8 cellular contexts compared by ENCODE assay signal in genomic region chr7:98400538-98401427, GRCh38. TPM values are rescaled to one million over a fixed set of nuclear protein-coding genes. Genes with fewer than 3 reads are reported as not detected.
DNase-seq lines count a peak whose midpoint lies in the region; ATAC-seq and TF ChIP-seq lines count a peak whose summit lies in the region.

TSS of gene BAIAP2L1 (minus strand) at chr7:98401090. CDS start at chr7:98400852, 238 bp downstream.

- H3K36me3 ChIP-seq in CD4-positive, CD25-positive, alpha-beta regulatory T cell (ENCODE audit: control insufficient read depth, insufficient read depth, low read length), result no peaks in the 10 kb centered on the region

- no peak within 1 kb of the TSS for H3K27ac ChIP-seq in CD4-positive, CD25-positive, alpha-beta regulatory T cell (ENCODE audit: insufficient read depth, low read length, poor library complexity, severe bottlenecking)

- no peaks in the 10 kb centered on the region for H3K9me3 Mint-ChIP-seq in CD4-positive, CD25-positive, alpha-beta regulatory T cell
- no peaks in the 10 kb centered on the region for H3K9me3 Mint-ChIP-seq in naive B cell
- H3K9me3 Mint-ChIP-seq in stimulated activated naive B cell treated with anti-CD40 and anti-IgM and Interleukin-4, amounts not matched to agents 10 μg/mL and 1 μg/mL and 100 μg/mL, for 72 hours, result no peaks in the 10 kb centered on the region

- peaks cover 0 to 14% (median 4%) of the 10 kb centered on the region in 4 donors for H3K4me1 Mint-ChIP-seq in CD4-positive, CD25-positive, alpha-beta regulatory T cell
- peaks cover 7 to 24% (median 20%) of the 10 kb centered on the region in 3 donors for H3K4me1 Mint-ChIP-seq in naive B cell
- H3K4me1 Mint-ChIP-seq in stimulated activated naive B cell treated with anti-CD40 and anti-IgM and Interleukin-4, amounts not matched to agents 10 μg/mL and 1 μg/mL and 100 μg/mL, for 72 hours, result peaks cover 5 to 21% of the 10 kb centered on the region in 2 donors

- no peaks in the 10 kb centered on the region for H3K9me3 ChIP-seq in CD4-positive, CD25-positive, alpha-beta regulatory T cell (ENCODE audit: control insufficient read depth in 2 of 2, low read length in 2 of 2)

- ATAC-seq in CD4-positive, CD25-positive, alpha-beta regulatory T cell (ENCODE audit: low read depth in 2 of 2), result peak; percentile 82 to 85
- peak; percentile 85 for ATAC-seq in GM19455 (IDR thresholded peaks at IDR 0.05; ENCODE audit: unreplicated experiment)
- peak; percentile 79 for ATAC-seq in HG03565 (IDR thresholded peaks at IDR 0.05; ENCODE audit: unreplicated experiment)
- ATAC-seq in naive B cell (ENCODE audit: low read depth in 2 of 2), result peak; percentile 82
- ATAC-seq in stimulated activated naive B cell treated with anti-CD40 and anti-IgM and Interleukin-4, amounts not matched to agents 10 μg/mL and 1 μg/mL and 100 μg/mL, for 72 hours (replicated peaks), result peak; percentile 89 to 92

- no peaks in the 10 kb centered on the region for H3K36me3 Mint-ChIP-seq in CD4-positive, CD25-positive, alpha-beta regulatory T cell
- no peaks in the 10 kb centered on the region for H3K36me3 Mint-ChIP-seq in naive B cell
- no peaks in the 10 kb centered on the region for H3K36me3 Mint-ChIP-seq in stimulated activated naive B cell treated with anti-CD40 and anti-IgM and Interleukin-4, amounts not matched to agents 10 μg/mL and 1 μg/mL and 100 μg/mL, for 72 hours

- TF ChIP-seq CTCF in epithelial cell of proximal tubule (conservative IDR thresholded peaks at IDR 0.05; ENCODE audit: low read depth, low read length), result peak; percentile 74

- H3K27ac Mint-ChIP-seq in CD4-positive, CD25-positive, alpha-beta regulatory T cell, result no peak within 1 kb of the TSS
- H3K27ac Mint-ChIP-seq in naive B cell, result peak within 1 kb of the TSS in 3 of 6 donors; percentile 45 to 91 (median 78)
- peak within 1 kb of the TSS; percentile 73 for H3K27ac Mint-ChIP-seq in stimulated activated naive B cell treated with anti-CD40 and anti-IgM and Interleukin-4, amounts not matched to agents 10 μg/mL and 1 μg/mL and 100 μg/mL, for 72 hours

- H3K27me3 ChIP-seq in CD4-positive, CD25-positive, alpha-beta regulatory T cell (ENCODE audit: control insufficient read depth, insufficient read depth, low read length), result peaks cover 9% of the 10 kb centered on the region

- H3K4me3 Mint-ChIP-seq in CD4-positive, CD25-positive, alpha-beta regulatory T cell, result peak within 1 kb of the TSS in 3 of 4 donors; percentile 67 to 78 (median 76)
- peak within 1 kb of the TSS; percentile 61 to 84 (median 72) for H3K4me3 Mint-ChIP-seq in naive B cell
- H3K4me3 Mint-ChIP-seq in stimulated activated naive B cell treated with anti-CD40 and anti-IgM and Interleukin-4, amounts not matched to agents 10 μg/mL and 1 μg/mL and 100 μg/mL, for 72 hours, result peak within 1 kb of the TSS; percentile 65 to 78

- H3K4me3 ChIP-seq in CD4-positive, CD25-positive, alpha-beta regulatory T cell (ENCODE audit: low read depth, low read length), result no peak within 1 kb of the TSS
- peak within 1 kb of the TSS; percentile 96 for H3K4me3 ChIP-seq in epithelial cell of proximal tubule (ENCODE audit: low read depth, low read length)

- peak; percentile 69 to 77 (median 73) for DNase-seq in CD4-positive, CD25-positive, alpha-beta regulatory T cell
- peak; percentile 93 for DNase-seq in NCI-H82 (lab: John Stamatoyannopoulos, UW)
- DNase-seq in activated CD8-positive, alpha-beta memory T cell treated with anti-CD3 and anti-CD28 coated beads, Interleukin-2, amount 50 U/mL, for 4 hours, result peak; percentile 83
- no peak for DNase-seq in epithelial cell of proximal tubule (ENCODE audit: low read depth)
- peak; percentile 75 for DNase-seq in naive B cell
- DNase-seq in stimulated activated naive B cell treated with anti-CD40 and anti-IgM and Interleukin-4, amounts not matched to agents 10 μg/mL and 1 μg/mL and 100 μg/mL, for 72 hours, result peak; percentile 71

- H3K27me3 Mint-ChIP-seq in CD4-positive, CD25-positive, alpha-beta regulatory T cell, result peaks cover 31% of the 10 kb centered on the region
- peaks cover 24 to 37% (median 27%) of the 10 kb centered on the region in 3 donors for H3K27me3 Mint-ChIP-seq in naive B cell
- H3K27me3 Mint-ChIP-seq in stimulated activated naive B cell treated with anti-CD40 and anti-IgM and Interleukin-4, amounts not matched to agents 10 μg/mL and 1 μg/mL and 100 μg/mL, for 72 hours, result peaks cover 14 to 18% of the 10 kb centered on the region in 2 donors

- peaks cover 13% of the 10 kb centered on the region for H3K4me1 ChIP-seq in CD4-positive, CD25-positive, alpha-beta regulatory T cell (ENCODE audit: control insufficient read depth, insufficient read depth, low read length, poor library complexity, severe bottlenecking)

RNA-seq across cellular contexts. Expression of gene BAIAP2L1, which starts in this region (rescaled TPM):
- 0.86 TPM for total RNA-seq in CD4-positive, CD25-positive, alpha-beta regulatory T cell
- under 1 TPM; 0.12 to 0.62 (median 0.48) TPM for polyA plus RNA-seq in CD4-positive, CD25-positive, alpha-beta regulatory T cell
- 25.3 and 46.8 TPM in 2 replicates for total RNA-seq in epithelial cell of proximal tubule
- polyA plus RNA-seq in naive B cell (ENCODE audit: low read depth in 6 of 6), result 1 to 10 TPM in 4 of 6 donors, under 1 TPM in 2; 0.29 to 2.1 (median 1.6) TPM

Comparison
In these comparisons a context has a peak if more than half of its experiments do, and no peak if none do; other contexts are left out.
1. RNA of gene BAIAP2L1 (total RNA-seq): 25.3 to 46.8 TPM in epithelial cell of proximal tubule; 0.86 TPM in CD4-positive, CD25-positive, alpha-beta regulatory T cell (single experiment); every median in the first group is over 10 times any median in the second.
2. Peak in DNase-seq and ATAC-seq in CD4-positive, CD25-positive, alpha-beta regulatory T cell; RNA of the gene not detected or under 1 TPM.
3. Peak in every context shown above with its lines, with median percentiles within 50 percentile points of each other: ATAC-seq and H3K4me3 Mint-ChIP-seq.